In the genomic region with DNA sequence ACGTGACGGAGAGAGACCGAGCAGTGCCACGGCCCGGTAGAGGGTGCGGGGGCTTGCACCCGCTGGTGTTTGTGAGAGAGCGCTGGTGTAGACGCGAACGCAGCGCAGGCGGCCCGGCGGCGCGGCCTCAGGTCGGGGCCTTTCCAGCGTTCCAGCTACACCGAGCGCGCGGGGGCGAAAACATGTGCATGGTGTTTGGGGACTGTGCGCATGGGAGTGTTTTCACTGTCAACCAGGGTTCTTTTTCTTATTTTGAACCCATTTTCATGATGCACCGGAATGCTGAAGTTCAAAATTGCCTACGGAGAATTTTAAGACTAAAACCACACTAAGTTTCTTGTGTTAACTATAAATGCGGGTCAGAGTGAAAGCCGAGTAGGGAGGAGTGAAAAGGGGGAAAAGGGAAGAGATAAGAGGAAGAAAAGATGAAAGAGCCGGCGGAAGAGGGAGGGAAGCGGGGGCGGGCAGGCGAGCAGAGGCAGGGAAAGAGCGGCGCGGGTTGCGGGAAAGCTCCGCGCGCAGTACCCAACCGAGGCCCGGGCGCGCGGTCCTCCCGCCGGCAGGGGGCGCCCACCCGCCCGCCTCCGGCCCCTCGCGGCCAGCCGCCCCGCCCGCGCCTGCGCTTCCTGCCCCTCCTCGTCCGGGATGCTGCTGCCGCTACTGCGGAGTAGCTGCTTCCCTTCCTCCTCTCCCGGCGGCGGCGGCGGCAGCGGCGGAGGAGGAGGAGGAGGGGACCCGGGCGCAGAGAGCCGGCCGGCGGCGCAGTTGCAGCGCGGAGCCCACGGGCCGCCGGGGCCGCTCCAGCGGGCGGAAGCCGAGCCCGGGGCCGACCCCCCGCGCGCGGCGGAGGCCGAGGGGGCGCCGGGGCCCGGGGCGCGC, we compare ENCODE assay signal across 8 cellular contexts. TPM values are rescaled to one million over a fixed set of nuclear protein-coding genes. Genes with fewer than 3 reads are reported as not detected.
DNase-seq lines count a peak whose midpoint lies in the region; ATAC-seq and TF ChIP-seq lines count a peak whose summit lies in the region.

TSS of gene RAB12 (plus strand) at position 643 of the 879 bp plus-strand sequence. CDS start at position 646, 3 bp downstream.

- TF ChIP-seq CTCF in GM12875 (IDR thresholded peaks at IDR 0.05; ENCODE audit: borderline replicate concordance, insufficient read depth, low read depth, low read length) (peak; percentile 73), ascending aorta (IDR thresholded peaks at IDR 0.05) (peak; percentile 30 to 92 (median 48))

- DNase-seq in NCI-H1694 (lab: John Stamatoyannopoulos, UW) (peak; percentile 30), ascending aorta (ENCODE audit: low spot score in 2 of 2) (peak; percentile 22 to 93), hepatic stellate cell (ENCODE audit: low spot score) (peak; percentile 85), retina (peak; percentile 89), DMS153 treated with DMSO at 0.1 percent for 48 hours (lab: John Stamatoyannopoulos, UW; ENCODE audit: unreplicated experiment) (no peak)
- peak; percentile 86 for DNase-seq in T-helper 2 cell treated with Interferon-gamma antibody and Interleukin-4, amounts not matched to agents 5 μg/mL and 100 μg/mL, for 36 hours (ENCODE audit: low spot score)

- H3K4me3 ChIP-seq in GM12875 (ENCODE audit: low read depth, low read length) (peak within 1 kb of the TSS; percentile 96), ascending aorta (peak within 1 kb of the TSS; percentile 84 to 100)

- H3K27ac ChIP-seq in ascending aorta, result peak within 1 kb of the TSS; percentile 76 to 88

- ATAC-seq in HG02840 (IDR thresholded peaks at IDR 0.05; ENCODE audit: low FRiP score, unreplicated experiment), result peak; percentile 58

- no peaks in the 10 kb centered on the region for H3K36me3 ChIP-seq in ascending aorta

- H3K36me3 Mint-ChIP-seq in T-helper 2 cell treated with Interferon-gamma antibody and Interleukin-4, amounts not matched to agents 5 μg/mL and 100 μg/mL, for 36 hours (ENCODE audit: low read depth), result peaks cover 14% of the 10 kb centered on the region

- peak within 1 kb of the TSS; percentile 92 for H3K27ac Mint-ChIP-seq in T-helper 2 cell treated with Interferon-gamma antibody and Interleukin-4, amounts not matched to agents 5 μg/mL and 100 μg/mL, for 36 hours

- H3K4me1 Mint-ChIP-seq in T-helper 2 cell treated with Interferon-gamma antibody and Interleukin-4, amounts not matched to agents 5 μg/mL and 100 μg/mL, for 36 hours (ENCODE audit: low read depth), result peaks cover 40% of the 10 kb centered on the region

- peaks cover 25% of the 10 kb centered on the region for H3K27me3 Mint-ChIP-seq in T-helper 2 cell treated with Interferon-gamma antibody and Interleukin-4, amounts not matched to agents 5 μg/mL and 100 μg/mL, for 36 hours (ENCODE audit: low read depth)

- peak within 1 kb of the TSS; percentile 95 for H3K4me3 Mint-ChIP-seq in T-helper 2 cell treated with Interferon-gamma antibody and Interleukin-4, amounts not matched to agents 5 μg/mL and 100 μg/mL, for 36 hours

- no peaks in the 10 kb centered on the region for H3K27me3 ChIP-seq in ascending aorta

- H3K9me3 Mint-ChIP-seq in T-helper 2 cell treated with Interferon-gamma antibody and Interleukin-4, amounts not matched to agents 5 μg/mL and 100 μg/mL, for 36 hours, result no peaks in the 10 kb centered on the region

- H3K4me1 ChIP-seq in ascending aorta, result peaks cover 14 to 31% of the 10 kb centered on the region in 2 donors

- intact Hi-C loops in ascending aorta (cut with DNase I), result loop anchor here (2.0 kb wide), 1 partner anchor 96 kb away; the partner anchor contains the start of gene MTCL1

- no peaks in the 10 kb centered on the region for H3K9me3 ChIP-seq in ascending aorta

RNA-seq across cellular contexts. Expression of gene RAB12, which starts in this region (rescaled TPM):
- 35.5 TPM for total RNA-seq in ascending aorta
